In genomic region chr15:35020974-35021373, GRCh38 we compare ENCODE assay signal across 1 cellular context.
TF ChIP-seq lines count a peak whose summit lies in the region.

No MANE protein-coding gene starts in this region.

TF ChIP-seq in HepG2, 621 proteins besides CTCF, POLR2A, EP300 and RAD21 (continued from another document):
- no peak for TF ChIP-seq HOXA7 (CRISPR knock-in tag; IDR thresholded peaks at IDR 0.05)
